15 cellular contexts compared by ENCODE assay signal in the genomic region with DNA sequence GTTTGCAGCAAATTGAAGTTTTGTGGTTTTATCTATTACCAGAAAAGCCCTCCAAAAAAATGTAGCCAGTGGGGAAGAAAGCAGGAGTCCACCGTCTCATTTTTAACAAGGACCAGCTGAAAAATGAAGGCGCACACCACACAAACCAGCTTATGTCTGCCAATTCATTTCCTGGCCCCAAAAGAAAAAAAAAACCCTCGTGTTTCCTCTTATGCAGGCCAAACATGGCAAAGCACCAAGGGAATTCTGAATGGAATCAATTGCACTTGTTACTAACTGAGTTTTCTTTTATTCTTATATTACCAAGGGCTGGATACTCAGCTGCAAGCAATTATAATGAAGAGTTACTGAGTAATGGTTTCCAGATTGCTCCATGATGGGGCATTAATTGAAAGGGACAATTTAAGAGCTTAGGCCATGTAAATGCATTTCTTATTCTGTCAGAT.
DNase-seq lines count a peak whose midpoint lies in the region; ATAC-seq and TF ChIP-seq lines count a peak whose summit lies in the region.
"Had no signal": no experiment of that assay in that cellular context is flagged by ENCODE, and none has a peak within 500 bp of the region (broad histone marks: within the 10 kb centered on the region; RNA-seq: fewer than 3 reads in every experiment).

No MANE protein-coding gene starts in this region.

- ATAC-seq in right cardiac atrium (peak; percentile 20 to 34), esophagus mucosa (no peak)
- ATAC-seq in activated CD4-positive, alpha-beta T cell treated with anti-CD3 and anti-CD28 coated beads for 36 hours: no peak
- ATAC-seq: Panc1 had no signal

- peaks cover 12% of the 10 kb centered on the region for H3K4me1 Mint-ChIP-seq in activated CD4-positive, alpha-beta T cell treated with anti-CD3 and anti-CD28 coated beads for 36 hours

- no peaks in the 10 kb centered on the region for H3K36me3 ChIP-seq in A673 (ENCODE audit: insufficient read depth, low read length, poor library complexity, severe bottlenecking)
- no peaks in the 10 kb centered on the region for H3K36me3 ChIP-seq in HEK293 (ENCODE audit: control insufficient read depth in 2 of 2, insufficient read depth in 1 of 2, low read length in 2 of 2)
- H3K36me3 ChIP-seq: breast epithelium, upper lobe of left lung had no signal

- H3K4me3 ChIP-seq in A673 (ENCODE audit: low read depth, low read length, poor library complexity, severe bottlenecking): no peak overlapping the region
- no peak overlapping the region for H3K4me3 ChIP-seq in HEK293 (ENCODE audit: low read depth, low read length)
- H3K4me3 ChIP-seq in astrocyte of the cerebellum (ENCODE audit: low read depth, low read length): no peak overlapping the region
- H3K4me3 ChIP-seq in right cardiac atrium (ENCODE audit: low read length): no peak overlapping the region
- H3K4me3 ChIP-seq: breast epithelium, upper lobe of left lung had no signal

- POLR2A ChIA-PET in A673 (lab: Charles Lee; ENCODE audit: low non-redundant PET): interaction anchor here (0.6 kb wide), 1 partner anchor 118 kb away, joined by 3 read pairs; no protein-coding TSS in a partner anchor
- POLR2A ChIA-PET in HEK293 (lab: Yijun Ruan, JAX): no interaction called here
- POLR2A ChIA-PET in activated CD4-positive, alpha-beta T cell treated with anti-CD3 and anti-CD28 coated beads for 36 hours (lab: Charles Lee): no interaction called here

- peaks cover 4% of the 10 kb centered on the region for H3K27me3 ChIP-seq in A673 (replicated peaks; ENCODE audit: insufficient read depth, low read depth, low read length, poor library complexity)
- no peaks in the 10 kb centered on the region for H3K27me3 ChIP-seq in right cardiac atrium (ENCODE audit: control insufficient read depth, insufficient read depth)
- H3K27me3 ChIP-seq: breast epithelium, upper lobe of left lung had no signal

- no peak overlapping the region for H3K4me3 Mint-ChIP-seq in activated CD4-positive, alpha-beta T cell treated with anti-CD3 and anti-CD28 coated beads for 36 hours

- TF ChIP-seq CTCF in A673 (conservative IDR thresholded peaks at IDR 0.05; ENCODE audit: low read depth, low read length) (no peak), HEK293 (tag by site-specific recombination; IDR thresholded peaks at IDR 0.05) (no peak), astrocyte of the cerebellum (IDR thresholded peaks at IDR 0.05; ENCODE audit: low read depth, low read length, missing control alignments) (no peak)

- H3K4me1 ChIP-seq in A673 (ENCODE audit: insufficient read depth, low read length, poor library complexity, severe bottlenecking) (peaks cover 48% of the 10 kb centered on the region), HEK293 (ENCODE audit: control insufficient read depth, insufficient read depth, low read length) (peaks cover 8% of the 10 kb centered on the region), right cardiac atrium (ENCODE audit: control insufficient read depth, insufficient read depth, low read length) (peaks cover 6% of the 10 kb centered on the region)
- H3K4me1 ChIP-seq: breast epithelium had no signal

- intact Hi-C loops in A673 (cut with micrococcal nuclease; ENCODE audit: unreplicated experiment) (no loop called here), right cardiac atrium (cut with DNase I) (no loop called here)
- intact Hi-C loops in activated CD4-positive, alpha-beta T cell treated with anti-CD3 and anti-CD28 coated beads for 36 hours (cut with DNase I, micrococcal nuclease): no loop called here

- no peaks in the 10 kb centered on the region for H3K9me3 ChIP-seq in A673 (ENCODE audit: low read depth, low read length, poor library complexity, severe bottlenecking)
- no peaks in the 10 kb centered on the region for H3K9me3 ChIP-seq in HEK293 (ENCODE audit: control insufficient read depth, insufficient read depth, low read depth, low read length)
- no peaks in the 10 kb centered on the region for H3K9me3 ChIP-seq in right cardiac atrium (ENCODE audit: control insufficient read depth, low read length)
- H3K9me3 ChIP-seq: breast epithelium, upper lobe of left lung had no signal

- CTCF ChIA-PET in A673 (lab: Charles Lee): interaction anchor here (0.6 kb wide), 1 partner anchor 127 kb away, joined by 3 read pairs; no protein-coding TSS in a partner anchor
- CTCF ChIA-PET in HEK293 (lab: Yijun Ruan, JAX): interaction anchor here (0.7 kb wide), 2 partner anchors 35 to 195 kb away, joined by 3 read pairs; no protein-coding TSS in a partner anchor
- CTCF ChIA-PET in activated CD4-positive, alpha-beta T cell treated with anti-CD3 and anti-CD28 coated beads for 36 hours (lab: Charles Lee): interaction anchor here (0.5 kb wide), 1 partner anchor 47 kb away, joined by 3 read pairs; no protein-coding TSS in a partner anchor

- no peak overlapping the region for H3K27ac Mint-ChIP-seq in activated CD4-positive, alpha-beta T cell treated with anti-CD3 and anti-CD28 coated beads for 36 hours

- in situ Hi-C loops in astrocyte of the cerebellum (cut with HindIII; ENCODE audit: low sequenced_read_pairs): no loop called here

- DNase-seq in A673 (ENCODE audit: low spot score): peak; percentile 94
- DNase-seq in astrocyte of the cerebellum (ENCODE audit: low read depth): peak; percentile 26
- no peak for DNase-seq in right cardiac atrium
- DNase-seq in NCI-H187 (lab: John Stamatoyannopoulos, UW): no peak
- DNase-seq in activated T-cell treated with anti-CD3 and anti-CD28 coated beads for 4 hours: no peak
- no peak for DNase-seq in activated CD4-positive, alpha-beta T cell treated with anti-CD3 and anti-CD28 coated beads for 36 hours
- DNase-seq: activated CD4-positive, alpha-beta T cell treated with anti-CD3 and anti-CD28 coated beads, Interleukin-2, amount 50 U/mL, for 4 hours; activated gamma-delta T cell treated with Interleukin-2 at 50 U/mL for 16 hours; mammary epithelial cell; upper lobe of left lung had no signal

- peak overlapping the region; percentile 26 for H3K27ac ChIP-seq in A673 (ENCODE audit: low read depth, low read length, poor library complexity, severe bottlenecking)
- no peak overlapping the region for H3K27ac ChIP-seq in HEK293 (ENCODE audit: extremely low read depth, low read depth, low read length)
- H3K27ac ChIP-seq in right cardiac atrium (ENCODE audit: low read length): no peak overlapping the region
- H3K27ac ChIP-seq: breast epithelium, epithelial cell of prostate, upper lobe of left lung had no signal

- no TSS peak for BruUV-seq in A673 (replicated peaks; lab: Mats Ljungman, UMichigan)

- no peaks in the 10 kb centered on the region for H3K27me3 Mint-ChIP-seq in activated CD4-positive, alpha-beta T cell treated with anti-CD3 and anti-CD28 coated beads for 36 hours

- H3K9me3 Mint-ChIP-seq in activated CD4-positive, alpha-beta T cell treated with anti-CD3 and anti-CD28 coated beads for 36 hours (ENCODE audit: low read depth): no peaks in the 10 kb centered on the region

- WGBS in right cardiac atrium: 18% methylated on average over 3 of the region's 3 CpGs

- H3K36me3 Mint-ChIP-seq in activated CD4-positive, alpha-beta T cell treated with anti-CD3 and anti-CD28 coated beads for 36 hours (ENCODE audit: low read depth): no peaks in the 10 kb centered on the region

TF ChIP-seq in HEK293, 187 proteins besides CTCF, POLR2A, EP300 and RAD21:
- TF ChIP-seq, protein P1, sequence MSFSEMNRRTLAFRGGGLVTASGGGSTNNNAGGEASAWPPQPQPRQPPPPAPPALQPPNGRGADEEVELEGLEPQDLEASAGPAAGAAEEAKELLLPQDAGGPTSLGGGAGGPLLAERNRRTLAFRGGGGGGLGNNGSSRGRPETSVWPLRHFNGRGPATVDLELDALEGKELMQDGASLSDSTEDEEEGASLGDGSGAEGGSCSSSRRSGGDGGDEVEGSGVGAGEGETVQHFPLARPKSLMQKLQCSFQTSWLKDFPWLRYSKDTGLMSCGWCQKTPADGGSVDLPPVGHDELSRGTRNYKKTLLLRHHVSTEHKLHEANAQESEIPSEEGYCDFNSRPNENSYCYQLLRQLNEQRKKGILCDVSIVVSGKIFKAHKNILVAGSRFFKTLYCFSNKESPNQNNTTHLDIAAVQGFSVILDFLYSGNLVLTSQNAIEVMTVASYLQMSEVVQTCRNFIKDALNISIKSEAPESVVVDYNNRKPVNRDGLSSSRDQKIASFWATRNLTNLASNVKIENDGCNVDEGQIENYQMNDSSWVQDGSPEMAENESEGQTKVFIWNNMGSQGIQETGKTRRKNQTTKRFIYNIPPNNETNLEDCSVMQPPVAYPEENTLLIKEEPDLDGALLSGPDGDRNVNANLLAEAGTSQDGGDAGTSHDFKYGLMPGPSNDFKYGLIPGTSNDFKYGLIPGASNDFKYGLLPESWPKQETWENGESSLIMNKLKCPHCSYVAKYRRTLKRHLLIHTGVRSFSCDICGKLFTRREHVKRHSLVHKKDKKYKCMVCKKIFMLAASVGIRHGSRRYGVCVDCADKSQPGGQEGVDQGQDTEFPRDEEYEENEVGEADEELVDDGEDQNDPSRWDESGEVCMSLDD (tag by site-specific recombination; IDR thresholded peaks at IDR 0.05): no peak
- TF ChIP-seq, protein P2, sequence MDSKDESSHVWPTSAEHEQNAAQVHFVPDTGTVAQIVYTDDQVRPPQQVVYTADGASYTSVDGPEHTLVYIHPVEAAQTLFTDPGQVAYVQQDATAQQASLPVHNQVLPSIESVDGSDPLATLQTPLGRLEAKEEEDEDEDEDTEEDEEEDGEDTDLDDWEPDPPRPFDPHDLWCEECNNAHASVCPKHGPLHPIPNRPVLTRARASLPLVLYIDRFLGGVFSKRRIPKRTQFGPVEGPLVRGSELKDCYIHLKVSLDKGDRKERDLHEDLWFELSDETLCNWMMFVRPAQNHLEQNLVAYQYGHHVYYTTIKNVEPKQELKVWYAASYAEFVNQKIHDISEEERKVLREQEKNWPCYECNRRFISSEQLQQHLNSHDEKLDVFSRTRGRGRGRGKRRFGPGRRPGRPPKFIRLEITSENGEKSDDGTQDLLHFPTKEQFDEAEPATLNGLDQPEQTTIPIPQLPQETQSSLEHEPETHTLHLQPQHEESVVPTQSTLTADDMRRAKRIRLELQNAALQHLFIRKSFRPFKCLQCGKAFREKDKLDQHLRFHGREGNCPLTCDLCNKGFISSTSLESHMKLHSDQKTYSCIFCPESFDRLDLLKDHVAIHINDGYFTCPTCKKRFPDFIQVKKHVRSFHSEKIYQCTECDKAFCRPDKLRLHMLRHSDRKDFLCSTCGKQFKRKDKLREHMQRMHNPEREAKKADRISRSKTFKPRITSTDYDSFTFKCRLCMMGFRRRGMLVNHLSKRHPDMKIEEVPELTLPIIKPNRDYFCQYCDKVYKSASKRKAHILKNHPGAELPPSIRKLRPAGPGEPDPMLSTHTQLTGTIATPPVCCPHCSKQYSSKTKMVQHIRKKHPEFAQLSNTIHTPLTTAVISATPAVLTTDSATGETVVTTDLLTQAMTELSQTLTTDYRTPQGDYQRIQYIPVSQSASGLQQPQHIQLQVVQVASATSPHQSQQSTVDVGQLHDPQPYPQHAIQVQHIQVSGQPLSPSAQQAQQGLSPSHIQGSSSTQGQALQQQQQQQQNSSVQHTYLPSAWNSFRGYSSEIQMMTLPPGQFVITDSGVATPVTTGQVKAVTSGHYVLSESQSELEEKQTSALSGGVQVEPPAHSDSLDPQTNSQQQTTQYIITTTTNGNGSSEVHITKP (tag by site-specific recombination; IDR thresholded peaks at IDR 0.05): 0 out of 2 replicates have a peak, but pooled peaks have one; percentile 1

Comparison
In these comparisons a context has a peak if more than half of its experiments do, and no peak if none do; other contexts are left out.
1. DNase-seq: peak in A673 (single experiment) and astrocyte of the cerebellum (single experiment); none in right cardiac atrium (0 of 3), NCI-H187 (0 of 2), activated T-cell treated with anti-CD3 and anti-CD28 coated beads for 4 hours (single experiment) and activated CD4-positive, alpha-beta T cell treated with anti-CD3 and anti-CD28 coated beads for 36 hours (single experiment).
2. ATAC-seq: peak in right cardiac atrium (2 of 2); none in esophagus mucosa (single experiment) and activated CD4-positive, alpha-beta T cell treated with anti-CD3 and anti-CD28 coated beads for 36 hours (single experiment).